Comparison of ENCODE assay signal across 11 cellular contexts in genomic region chr16:70187858-70188607, GRCh38. TPM values are rescaled to one million over a fixed set of nuclear protein-coding genes. Genes with fewer than 3 reads are reported as not detected.
A peak's percentile ranks its signal among the peaks of the same experiment; 100 is the strongest.
DNase-seq lines count a peak whose midpoint lies in the region; ATAC-seq and TF ChIP-seq lines count a peak whose summit lies in the region.
"Not testable (repeated sequence)": the region's sequence is repeated elsewhere in the genome, so short reads cannot be mapped to it uniquely, and the experiment has no call there.
"Had no signal": no experiment of that assay in that cellular context is flagged by ENCODE, and none has a peak within 500 bp of the region (broad histone marks: within the 10 kb centered on the region; RNA-seq: fewer than 3 reads in every experiment).

No MANE protein-coding gene starts in this region.

- not testable (repeated sequence) for TF ChIP-seq CTCF in activated CD8-positive, alpha-beta T cell treated with anti-CD3 and anti-CD28 coated beads for 36 hours (IDR thresholded peaks at IDR 0.05); coronary artery (IDR thresholded peaks at IDR 0.05); mucosa of descending colon (IDR thresholded peaks at IDR 0.05); psoas muscle (IDR thresholded peaks at IDR 0.05); thyroid gland (IDR thresholded peaks at IDR 0.05)

- H3K27ac ChIP-seq in BLaER1, psoas muscle: not testable (repeated sequence)
- H3K27ac ChIP-seq in coronary artery (peak overlapping the region in 1 of 2 donors; percentile 80), thyroid gland (peak overlapping the region in 2 of 3 donors; percentile 36 to 38)

- not testable (repeated sequence) for H3K36me3 ChIP-seq in BLaER1; mucosa of descending colon (ENCODE audit: low read depth); psoas muscle (ENCODE audit: insufficient read depth in 1 of 2, low read depth in 1 of 2); thyroid gland

- not testable (repeated sequence) for DNase-seq in activated CD8-positive, alpha-beta T cell treated with anti-CD3 and anti-CD28 coated beads for 36 hours; coronary artery (ENCODE audit: low spot score); left cardiac atrium
- peak in 2 of 3 donors; percentile 23 to 73 for DNase-seq in mucosa of descending colon
- DNase-seq in psoas muscle: peak in 1 of 2 donors; percentile 25
- DNase-seq in thyroid gland: peak; percentile 26 to 64

- H3K4me3 ChIP-seq in BLaER1 (peak overlapping the region; percentile 44; the same call in 1 of the 2 replicates), coronary artery (peak overlapping the region; percentile 67), psoas muscle (peak overlapping the region; percentile 15), thyroid gland (replicated peaks in 1 of 3) (peak overlapping the region in 1 of 3 donors; percentile 27)
- not testable (repeated sequence) for H3K4me3 ChIP-seq in mucosa of descending colon

- not testable (repeated sequence) for H3K9me3 Mint-ChIP-seq in activated CD8-positive, alpha-beta T cell treated with anti-CD3 and anti-CD28 coated beads for 36 hours

- not testable (repeated sequence) for H3K9me3 ChIP-seq in BLaER1, mucosa of descending colon, psoas muscle, thyroid gland

- POLR2A ChIA-PET in activated CD8-positive, alpha-beta T cell treated with anti-CD3 and anti-CD28 coated beads for 36 hours (lab: Charles Lee): not testable (repeated sequence)

- peak overlapping the region; percentile 28; the same call in 1 of the 2 replicates for H3K4me2 ChIP-seq in BLaER1

- not testable (repeated sequence) for H3K4me3 Mint-ChIP-seq in activated CD8-positive, alpha-beta T cell treated with anti-CD3 and anti-CD28 coated beads for 36 hours

- WGBS in psoas muscle, 3 donors: 7 to 21% (median 15%) methylated on average over 5 to 11 of the region's 71 CpGs
- 37 to 76% methylated on average over 4 to 12 of the region's 71 CpGs for WGBS in thyroid gland, 2 donors

- H3K36me3 Mint-ChIP-seq in activated CD8-positive, alpha-beta T cell treated with anti-CD3 and anti-CD28 coated beads for 36 hours (ENCODE audit: low read depth): not testable (repeated sequence)

- not testable (repeated sequence) for H3K27ac Mint-ChIP-seq in activated CD8-positive, alpha-beta T cell treated with anti-CD3 and anti-CD28 coated beads for 36 hours

- not testable (repeated sequence) for H3K9ac ChIP-seq in BLaER1

- CTCF ChIA-PET in activated CD8-positive, alpha-beta T cell treated with anti-CD3 and anti-CD28 coated beads for 36 hours (lab: Charles Lee): not testable (repeated sequence)

- intact Hi-C loops in activated CD8-positive, alpha-beta T cell treated with anti-CD3 and anti-CD28 coated beads for 36 hours (cut with micrococcal nuclease); left cardiac atrium (cut with DNase I); mucosa of descending colon (cut with DNase I, micrococcal nuclease); psoas muscle (cut with DNase I); thyroid gland (cut with DNase I): not testable (repeated sequence)

- H3K4me1 Mint-ChIP-seq in activated CD8-positive, alpha-beta T cell treated with anti-CD3 and anti-CD28 coated beads for 36 hours (ENCODE audit: low read depth): not testable (repeated sequence)

- TF ChIP-seq POLR2A in thyroid gland (IDR thresholded peaks at IDR 0.05): not testable (repeated sequence)

- H3K4me1 ChIP-seq in BLaER1; mucosa of descending colon (ENCODE audit: low read depth); psoas muscle; thyroid gland: not testable (repeated sequence)

- H3K27me3 ChIP-seq in BLaER1: peaks cover 13% of the 10 kb centered on the region
- not testable (repeated sequence) for H3K27me3 ChIP-seq in psoas muscle (ENCODE audit: insufficient read depth in 3 of 3, low read length in 2 of 3); thyroid gland

- not testable (repeated sequence) for H3K27me3 Mint-ChIP-seq in activated CD8-positive, alpha-beta T cell treated with anti-CD3 and anti-CD28 coated beads for 36 hours

- H4K20me1 ChIP-seq in BLaER1: not testable (repeated sequence)

- peak; percentile 53 for ATAC-seq in HG03039 (IDR thresholded peaks at IDR 0.05; ENCODE audit: unreplicated experiment)
- peak; percentile 53 for ATAC-seq in activated CD8-positive, alpha-beta T cell treated with anti-CD3 and anti-CD28 coated beads for 36 hours
- ATAC-seq in left cardiac atrium: peak; percentile 96 to 98
- peak; percentile 86 for ATAC-seq in mucosa of descending colon
- ATAC-seq in psoas muscle: peak; percentile 54 to 90 (median 84)

RNA-seq across cellular contexts. Expression of gene CLEC18C, which starts 14.4 kb away (rescaled TPM):
- not detected for total RNA-seq in activated CD8-positive, alpha-beta T cell treated with anti-CD3 and anti-CD28 coated beads for 36 hours
- under 1 TPM; 0.24 to 0.73 TPM for total RNA-seq in left cardiac atrium
- under 1 TPM; 0.61 to 0.87 (median 0.70) TPM for total RNA-seq in mucosa of descending colon
- under 1 TPM in 1 of 4 donors, not detected in 3; 0.43 TPM for total RNA-seq in psoas muscle
- under 1 TPM in 1 of 3 donors, not detected in 2; 0.10 TPM for polyA plus RNA-seq in psoas muscle
- under 1 TPM in 2 of 4 donors, not detected in 2; 0.22 to 0.81 TPM for total RNA-seq in thyroid gland
- total RNA-seq: HT1080, M059J, osteocyte had no signal
